9 cellular contexts compared by ENCODE assay signal in genomic region chr1:67850611-67851075, GRCh38. TPM values are rescaled to one million over a fixed set of nuclear protein-coding genes. Genes with fewer than 3 reads are reported as not detected.
DNase-seq lines count a peak whose midpoint lies in the region; ATAC-seq and TF ChIP-seq lines count a peak whose summit lies in the region.
"Had no signal": no experiment of that assay in that cellular context is flagged by ENCODE, and none has a peak within 500 bp of the region (broad histone marks: within the 10 kb centered on the region; RNA-seq: fewer than 3 reads in every experiment).

No MANE protein-coding gene starts in this region.

- ATAC-seq in GM21723 (IDR thresholded peaks at IDR 0.05; ENCODE audit: unreplicated experiment) (no peak), HG02763 (IDR thresholded peaks at IDR 0.05; ENCODE audit: unreplicated experiment) (no peak), HG03045 (IDR thresholded peaks at IDR 0.05; ENCODE audit: unreplicated experiment) (no peak)
- no peak for ATAC-seq in naive thymus-derived CD8-positive, alpha-beta T cell

- H3K4me3 ChIP-seq in choroid plexus epithelial cell (ENCODE audit: low read depth, low read length) = no peak overlapping the region

- H3K27me3 Mint-ChIP-seq in naive thymus-derived CD8-positive, alpha-beta T cell = peaks cover 20 to 30% (median 24%) of the 10 kb centered on the region in 5 donors

- TF ChIP-seq CTCF in choroid plexus epithelial cell (conservative IDR thresholded peaks at IDR 0.05; ENCODE audit: low read depth, low read length) = no peak

- no peaks in the 10 kb centered on the region for H3K36me3 Mint-ChIP-seq in naive thymus-derived CD8-positive, alpha-beta T cell

- POLR2A ChIA-PET in naive thymus-derived CD8-positive, alpha-beta T cell (lab: Charles Lee) = no interaction called here

- DNase-seq in DMS153 (lab: John Stamatoyannopoulos, UW) = peak; percentile 49
- DNase-seq in NCI-H2029 treated with DMSO at 0.1 percent for 48 hours (lab: John Stamatoyannopoulos, UW) = peak; percentile 90
- peak; percentile 91 for DNase-seq in choroid plexus epithelial cell (ENCODE audit: low read depth)
- peak; percentile 91 for DNase-seq in myocyte (ENCODE audit: low read depth)
- DNase-seq in naive thymus-derived CD8-positive, alpha-beta T cell = no peak
- DNase-seq: activated B cell treated with CpG ODN at 0.5 μM for 24 hours had no signal

- no peaks in the 10 kb centered on the region for H3K4me1 Mint-ChIP-seq in naive thymus-derived CD8-positive, alpha-beta T cell
- H3K4me1 Mint-ChIP-seq: activated B cell treated with CpG ODN at 0.5 μM for 24 hours had no signal

- no peak overlapping the region for H3K4me3 Mint-ChIP-seq in naive thymus-derived CD8-positive, alpha-beta T cell
- H3K4me3 Mint-ChIP-seq: activated B cell treated with CpG ODN at 0.5 μM for 24 hours had no signal

- H3K27ac Mint-ChIP-seq in naive thymus-derived CD8-positive, alpha-beta T cell = peak overlapping the region in 1 of 10 donors; percentile 46
- H3K27ac Mint-ChIP-seq: activated B cell treated with CpG ODN at 0.5 μM for 24 hours had no signal

- no peaks in the 10 kb centered on the region for H3K9me3 Mint-ChIP-seq in naive thymus-derived CD8-positive, alpha-beta T cell
- H3K9me3 Mint-ChIP-seq: activated B cell treated with CpG ODN at 0.5 μM for 24 hours had no signal

RNA-seq across cellular contexts. Expression of gene GNG12, which starts 17.4 kb away (rescaled TPM):
- 60.5 and 62.6 TPM in 2 replicates for total RNA-seq in myocyte
- 37.0 TPM for polyA plus RNA-seq in myocyte (2012)
- total RNA-seq in naive thymus-derived CD8-positive, alpha-beta T cell = not detected
- not detected for polyA plus RNA-seq in naive thymus-derived CD8-positive, alpha-beta T cell
- total RNA-seq: activated B cell treated with CpG ODN at 0.5 μM for 24 hours had no signal

Comparison
In these comparisons a context has a peak if more than half of its experiments do, and no peak if none do; other contexts are left out.
1. DNase-seq: peak in DMS153 (single experiment), NCI-H2029 treated with DMSO at 0.1 percent for 48 hours (single experiment), choroid plexus epithelial cell (single experiment) and myocyte (single experiment); none in naive thymus-derived CD8-positive, alpha-beta T cell (0 of 10).
2. RNA of gene GNG12, which starts 17.4 kb away (total RNA-seq): 60.5 to 62.6 TPM in myocyte; not detected in naive thymus-derived CD8-positive, alpha-beta T cell; every median in the first group is over 10 times any median in the second.